11 cellular contexts compared by ENCODE assay signal in genomic region chr17:3030852-3031470, GRCh38. TPM values are rescaled to one million over a fixed set of nuclear protein-coding genes. Genes with fewer than 3 reads are reported as not detected.
DNase-seq lines count a peak whose midpoint lies in the region; ATAC-seq, FAIRE-seq and TF ChIP-seq lines count a peak whose summit lies in the region.
"Not testable (repeated sequence)": the region's sequence is repeated elsewhere in the genome, so short reads cannot be mapped to it uniquely, and the experiment has no call there.
"Had no signal": no experiment of that assay in that cellular context is flagged by ENCODE, and none has a peak within 500 bp of the region (broad histone marks: within the 10 kb centered on the region; RNA-seq: fewer than 3 reads in every experiment).

No MANE protein-coding gene starts in this region.

- peak overlapping the region; percentile 50; the same call in 1 of the 2 replicates for H3K4ac ChIP-seq in IMR-90 (ENCODE audit: low read depth, low read length)
- H3K4ac ChIP-seq in H1 (replicated peaks; ENCODE audit: insufficient read length, low read depth, low read length): not testable (repeated sequence)

- not testable (repeated sequence) for H4K20me1 ChIP-seq in IMR-90 (ENCODE audit: insufficient read depth, low read length); H1 (replicated peaks in 1 of 2; ENCODE audit: control insufficient read depth in 1 of 2, insufficient read depth in 2 of 2, low read length in 2 of 2); keratinocyte (ENCODE audit: control insufficient read depth, extremely low read depth, insufficient read depth, low read length)

- H4K5ac ChIP-seq in IMR-90 (ENCODE audit: low read depth, low read length); H1 (ENCODE audit: insufficient read length, low read depth, low read length): not testable (repeated sequence)

- not testable (repeated sequence) for H3K4me1 ChIP-seq in IMR-90 (ENCODE audit: control insufficient read depth, insufficient read depth, low read length); H1 (replicated peaks in 1 of 4; ENCODE audit: control insufficient read depth in 3 of 4, insufficient read depth in 4 of 4, low read length in 3 of 4); upper lobe of right lung
- H3K4me1 ChIP-seq in esophagus squamous epithelium (peaks cover 0 to 21% (median 7%) of the 10 kb centered on the region in 3 donors), keratinocyte (ENCODE audit: control insufficient read depth, extremely low read depth, insufficient read depth, low read length) (peaks cover 16% of the 10 kb centered on the region), neutrophil (ENCODE audit: control insufficient read depth in 1 of 2, insufficient read depth in 1 of 2, low read depth in 1 of 2, low read length in 1 of 2) (peaks cover 10 to 16% of the 10 kb centered on the region in 2 experiments)

- not testable (repeated sequence) for H3K9me1 ChIP-seq in IMR-90 (ENCODE audit: insufficient read depth, low read length); keratinocyte (ENCODE audit: control insufficient read depth, extremely low read depth, insufficient read depth, low read length)

- not testable (repeated sequence) for H3K14ac ChIP-seq in IMR-90 (replicated peaks; ENCODE audit: low read depth, low read length); H1 (ENCODE audit: insufficient read length)

- not testable (repeated sequence) for FAIRE-seq in H1 (lab: Jason Lieb, UNC); keratinocyte (lab: Jason Lieb, UNC)

- not testable (repeated sequence) for ATAC-seq in IMR-90 (ENCODE audit: low read depth); upper lobe of right lung

- POLR2A ChIA-PET in IMR-90 (lab: Charles Lee; ENCODE audit: unreplicated experiment): not testable (repeated sequence)
- POLR2A ChIA-PET in H1 (lab: Charles Lee; ENCODE audit: partially characterized antibody): interaction anchor here (1.5 kb wide), 1 partner anchor 10 kb away, joined by 3 read pairs; no protein-coding TSS in a partner anchor

- not testable (repeated sequence) for BruUV-seq in IMR-90 (replicated peaks; lab: Mats Ljungman, UMichigan)

- TF ChIP-seq CTCF in IMR-90 (conservative IDR thresholded peaks at IDR 0.05; ENCODE audit: low read depth, low read length); H1 (IDR thresholded peaks at IDR 0.05; ENCODE audit: control extremely low read depth in 1 of 3, insufficient read depth in 1 of 3, low read depth in 1 of 3, low read length in 3 of 3); esophagus squamous epithelium (IDR thresholded peaks at IDR 0.05); keratinocyte (optimal IDR thresholded peaks at IDR 0.05 in 1 of 3, IDR thresholded peaks at IDR 0.05 in 1 of 3, conservative IDR thresholded peaks at IDR 0.05 in 1 of 3; ENCODE audit: extremely low read depth in 1 of 3, insufficient read depth in 2 of 3, low read length in 3 of 3); neutrophil (IDR thresholded peaks at IDR 0.05); upper lobe of right lung (IDR thresholded peaks at IDR 0.05): not testable (repeated sequence)

- H2BK5ac ChIP-seq in IMR-90 (ENCODE audit: low read depth, low read length, poor library complexity, severe bottlenecking): peak overlapping the region; percentile 83
- not testable (repeated sequence) for H2BK5ac ChIP-seq in H1 (ENCODE audit: low read depth, low read length)

- not testable (repeated sequence) for H3K36me3 ChIP-seq in IMR-90 (ENCODE audit: control insufficient read depth, insufficient read depth, low read length); upper lobe of right lung
- H3K36me3 ChIP-seq in H1 (ENCODE audit: control insufficient read depth in 2 of 4, insufficient read depth in 4 of 4, low read length in 3 of 4): peaks cover 0 to 20% (median 16%) of the 10 kb centered on the region in 4 experiments; a peak in 6 of 8 replicates
- peaks cover 0 to 31% (median 0%) of the 10 kb centered on the region in 3 donors for H3K36me3 ChIP-seq in esophagus squamous epithelium
- H3K36me3 ChIP-seq in keratinocyte (ENCODE audit: control insufficient read depth in 2 of 2, extremely low read depth in 1 of 2, insufficient read depth in 2 of 2, low read length in 2 of 2): peaks cover 14 to 29% of the 10 kb centered on the region in 2 experiments
- H3K36me3 ChIP-seq in neutrophil: peaks cover 98% of the 10 kb centered on the region

- H2BK12ac ChIP-seq in H1 (ENCODE audit: low read depth, low read length): not testable (repeated sequence)

- CTCF ChIA-PET in IMR-90 (lab: Yijun Ruan, JAX): not testable (repeated sequence)
- CTCF ChIA-PET in H1 (lab: Charles Lee; ENCODE audit: partially characterized antibody): interaction anchor here (1.1 to 3.9 kb wide), 4 partner anchors 12 to 198 kb away, joined by 3 to 15 read pairs (median 6); no protein-coding TSS in a partner anchor

- not testable (repeated sequence) for H3K9me3 ChIP-seq in IMR-90 (ENCODE audit: control insufficient read depth, insufficient read depth, low read length); H1 (ENCODE audit: insufficient read depth in 2 of 2, low read depth in 1 of 2, low read length in 1 of 2); esophagus squamous epithelium; keratinocyte (ENCODE audit: control insufficient read depth, low read depth, low read length); neutrophil; upper lobe of right lung

- not testable (repeated sequence) for H3K23me2 ChIP-seq in H1 (ENCODE audit: low read depth, low read length)

- H2AFZ ChIP-seq in IMR-90 (replicated peaks; ENCODE audit: low read length, poor library complexity); H1 (ENCODE audit: low read length); keratinocyte (ENCODE audit: control insufficient read depth, low read length): not testable (repeated sequence)

- not testable (repeated sequence) for H3K79me2 ChIP-seq in H1 (ENCODE audit: control insufficient read depth in 1 of 2, insufficient read depth in 2 of 2, low read length in 2 of 2); keratinocyte (ENCODE audit: control insufficient read depth, insufficient read depth, low read length)

- not testable (repeated sequence) for H3K27ac ChIP-seq in IMR-90 (ENCODE audit: insufficient read depth, low read length); H1 (ENCODE audit: low read depth, low read length); upper lobe of right lung
- H3K27ac ChIP-seq in esophagus squamous epithelium: peak overlapping the region; percentile 35 to 77 (median 58)
- H3K27ac ChIP-seq in keratinocyte (ENCODE audit: control insufficient read depth, insufficient read depth, low read length): peak overlapping the region; percentile 49
- peak overlapping the region; percentile 59 for H3K27ac ChIP-seq in neutrophil
- peak overlapping the region in 15 of 21 experiments; percentile 7 to 78 (median 55) for H3K27ac ChIP-seq in skin epidermis

- DNase-seq in IMR-90; esophagus squamous epithelium (lab: John Stamatoyannopoulos, UW); keratinocyte (ENCODE audit: low read depth, low spot score): not testable (repeated sequence)
- peak; percentile 8 for DNase-seq in activated CD8-positive, alpha-beta memory T cell treated with anti-CD3 and anti-CD28 coated beads, Interleukin-2, amount 50 U/mL, for 4 hours
- DNase-seq in H1 (ENCODE audit: low read depth in 1 of 2, low spot score in 2 of 2) (peak in 1 of 2 experiments; percentile 19), upper lobe of right lung (peak; percentile 53)

- not testable (repeated sequence) for TF ChIP-seq POLR2A in IMR-90 (IDR thresholded peaks at IDR 0.05; ENCODE audit: low read depth, low read length); H1 (IDR thresholded peaks at IDR 0.05; ENCODE audit: control extremely low read depth in 1 of 2, low read depth in 2 of 2, low read length in 2 of 2); esophagus squamous epithelium (IDR thresholded peaks at IDR 0.05)

- not testable (repeated sequence) for H3K56ac ChIP-seq in IMR-90 (ENCODE audit: extremely low read depth, insufficient read depth, low read length); H1 (replicated peaks; ENCODE audit: insufficient read length, low read depth, low read length)

- TF ChIP-seq RAD21 in IMR-90 (IDR thresholded peaks at IDR 0.05; ENCODE audit: low read length); H1 (IDR thresholded peaks at IDR 0.05 in 1 of 2, conservative IDR thresholded peaks at IDR 0.05 in 1 of 2; ENCODE audit: low read depth in 2 of 2, low read length in 2 of 2): not testable (repeated sequence)

- in situ Hi-C loops in IMR-90 (cut with MboI; ENCODE audit: low sequenced_read_pairs): loop anchor here (25.0 kb wide), 1 partner anchor 781 kb away; the partner anchor contains the start of gene ITGAE

- H4K8ac ChIP-seq in IMR-90 (ENCODE audit: low read depth in 2 of 2, low read length in 2 of 2) (peak overlapping the region in 1 of 2 experiments; percentile 99; a peak in 2 of 4 replicates), H1 (ENCODE audit: extremely low read depth, insufficient read depth, low read length) (peak overlapping the region; percentile 68; the same call in 1 of the 2 replicates)

- not testable (repeated sequence) for H3K79me1 ChIP-seq in IMR-90 (ENCODE audit: low read depth in 1 of 2, low read length in 2 of 2); H1 (ENCODE audit: low read depth, low read length)

- peak overlapping the region; percentile 69; the same call in 1 of the 2 replicates for H2AK5ac ChIP-seq in IMR-90 (ENCODE audit: low read depth, low read length)
- not testable (repeated sequence) for H2AK5ac ChIP-seq in H1 (ENCODE audit: low read depth, low read length)

- H2BK20ac ChIP-seq in IMR-90 (ENCODE audit: low read depth, low read length): 0 out of 2 replicates have a peak overlapping the region, but pooled peaks have one; percentile 45
- not testable (repeated sequence) for H2BK20ac ChIP-seq in H1 (ENCODE audit: low read length)

- not testable (repeated sequence) for H2BK15ac ChIP-seq in IMR-90 (ENCODE audit: low read depth, low read length); H1 (ENCODE audit: low read length)

- not testable (repeated sequence) for TF ChIP-seq EP300 in H1 (IDR thresholded peaks at IDR 0.05; ENCODE audit: borderline replicate concordance in 1 of 2, low read depth in 2 of 2, low read length in 2 of 2)

- intact Hi-C loops in IMR-90 (cut with micrococcal nuclease); esophagus squamous epithelium (cut with DNase I); upper lobe of right lung (cut with DNase I): not testable (repeated sequence)

- H2AK9ac ChIP-seq in IMR-90 (replicated peaks; ENCODE audit: low read depth, low read length, poor library complexity): not testable (repeated sequence)

- H3K18ac ChIP-seq in IMR-90 (ENCODE audit: low read depth, low read length); H1 (ENCODE audit: extremely low read depth, low read length): not testable (repeated sequence)

- not testable (repeated sequence) for H3K4me2 ChIP-seq in IMR-90 (ENCODE audit: low read depth, low read length); H1 (ENCODE audit: insufficient read depth in 1 of 2, low read depth in 2 of 2, low read length in 2 of 2)
- peak overlapping the region; percentile 58 for H3K4me2 ChIP-seq in keratinocyte (ENCODE audit: control insufficient read depth, extremely low read depth, insufficient read depth, low read depth, low read length)

- not testable (repeated sequence) for H4K91ac ChIP-seq in IMR-90 (ENCODE audit: insufficient read depth, low read depth, low read length); H1 (replicated peaks; ENCODE audit: insufficient read length, low read length)

- H3K4me3 ChIP-seq in IMR-90 (ENCODE audit: insufficient read depth, low read depth, low read length); H1 (ENCODE audit: extremely low read depth in 1 of 4, insufficient read depth in 2 of 4, low read depth in 3 of 4, low read length in 4 of 4); esophagus squamous epithelium; keratinocyte (ENCODE audit: control insufficient read depth in 2 of 3, extremely low read depth in 1 of 3, insufficient read depth in 2 of 3, low read depth in 1 of 3, low read length in 3 of 3); neutrophil (ENCODE audit: low read depth in 1 of 2, low read length in 1 of 2); skin epidermis; upper lobe of right lung: not testable (repeated sequence)

- H2BK120ac ChIP-seq in IMR-90 (ENCODE audit: low read depth, low read length): peak overlapping the region; percentile 54; the same call in 1 of the 2 replicates
- not testable (repeated sequence) for H2BK120ac ChIP-seq in H1 (replicated peaks; ENCODE audit: low read depth, low read length)

- H3K9ac ChIP-seq in IMR-90 (ENCODE audit: low read depth, low read length); H1 (replicated peaks in 1 of 4; ENCODE audit: extremely low read depth in 1 of 4, low read depth in 3 of 4, low read length in 3 of 4); keratinocyte (ENCODE audit: control insufficient read depth, extremely low read depth, insufficient read depth, low read length): not testable (repeated sequence)

- H3K23ac ChIP-seq in IMR-90 (ENCODE audit: low read depth, low read length); H1 (ENCODE audit: insufficient read length): not testable (repeated sequence)

- not testable (repeated sequence) for H3K27me3 ChIP-seq in IMR-90 (ENCODE audit: control insufficient read depth, insufficient read depth, low read length); H1 (replicated peaks in 1 of 4; ENCODE audit: control insufficient read depth in 3 of 4, extremely low read depth in 1 of 4, insufficient read depth in 3 of 4, low read length in 3 of 4); esophagus squamous epithelium; keratinocyte (ENCODE audit: control insufficient read depth, extremely low read depth, insufficient read depth, low read length); neutrophil; upper lobe of right lung

- no CpG with 5 or more reads among the region's 14 CpGs for WGBS in IMR-90 (ENCODE audit: extremely low coverage in 2 of 2, insufficient read length in 1 of 2), 2 experiments
- WGBS in H1 (ENCODE audit: extremely low coverage in 1 of 2, insufficient coverage in 1 of 2, insufficient read length in 1 of 2, insufficient replicate concordance in 2 of 2, low coverage in 1 of 2, low lambda C conversion rate in 2 of 2, missing lambda C conversion rate in 1 of 2), 2 experiments: 90% methylated on average over 10 of the region's 14 CpGs; no CpG with 5 or more reads in 1 of the 2 experiments
- WGBS in esophagus squamous epithelium, 2 donors: 59 to 80% methylated on average over 1 to 4 of the region's 14 CpGs

- dilution Hi-C loops in IMR-90 (cut with HindIII; ENCODE audit: low sequenced_read_pairs, unreplicated experiment); keratinocyte (cut with MboI; ENCODE audit: extremely low pct_ligation_motif_present, low sequenced_read_pairs): not testable (repeated sequence)

RNA-seq across cellular contexts. Expression of gene OR1D5, which starts 32.4 kb away (rescaled TPM):
- total RNA-seq in IMR-90 (2012; rRNA removed) (not detected in 2 replicates), esophagus squamous epithelium (not detected), upper lobe of right lung (not detected)
- polyA plus RNA-seq in IMR-90 (2012; rRNA removed) (not detected in 2 replicates), H1 (2011; rRNA removed) (not detected in 2 replicates), keratinocyte (not detected in 3 replicates)
- polyA plus RNA-seq in IMR-90 (2012; cell fraction: cytosol; rRNA removed): not detected in 2 replicates
- not detected in 2 replicates for polyA plus RNA-seq in IMR-90 (2012; cell fraction: nucleus; rRNA removed; ENCODE audit: low replicate concordance)
- total RNA-seq in H1 (2021; fragmentation: NEBNext Ultra II Directional; extraction: Animal tissue kit (Norgen Biotek cat#: 25700)): not detected in 2 replicates
- not detected for polyA plus RNA-seq in H1 (2011; cell fraction: cytosol; rRNA removed)
- not detected for polyA plus RNA-seq in H1 (2011; cell fraction: nucleus; rRNA removed)
- not detected in 4 replicates for polyA plus RNA-seq in H1 (2012, experiment 1 of 2)
- not detected for polyA plus RNA-seq in H1 (2012, experiment 2 of 2)
- not detected for polyA plus RNA-seq in H1 (2013, experiment 1 of 2)
- not detected for polyA plus RNA-seq in H1 (2013, experiment 2 of 2)
- polyA minus RNA-seq in H1 (2011; rRNA and poly(A)+ RNA removed): not detected in 2 replicates
- polyA minus RNA-seq in H1 (2011; cell fraction: cytosol; rRNA and poly(A)+ RNA removed): not detected
- polyA minus RNA-seq in H1 (2011; cell fraction: nucleus; rRNA and poly(A)+ RNA removed): not detected
- polyA plus RNA-seq in keratinocyte (2011; ENCODE audit: low read depth): not detected
- not detected in 2 replicates for polyA plus RNA-seq in keratinocyte (2011; cell fraction: cytosol; rRNA removed)
- not detected in 2 replicates for polyA plus RNA-seq in keratinocyte (2011; cell fraction: nucleus; rRNA removed)
- polyA plus RNA-seq in keratinocyte (2012; ENCODE audit: low replicate concordance): not detected in 2 replicates
- polyA minus RNA-seq in keratinocyte: not detected in 3 replicates
- not detected for polyA minus RNA-seq in keratinocyte (2011; cell fraction: cytosol; rRNA and poly(A)+ RNA removed)
- polyA minus RNA-seq in keratinocyte (2011; cell fraction: nucleus; rRNA and poly(A)+ RNA removed): not detected in 2 replicates
- total RNA-seq: A673, GM23338, HT1080 had no signal
- polyA plus RNA-seq: GM23338 had no signal
